ENCODE assay signal across 8 cellular contexts in genomic region chr19:44848036-44848804, GRCh38. TPM values are rescaled to one million over a fixed set of nuclear protein-coding genes. Genes with fewer than 3 reads are reported as not detected.
A peak's percentile ranks its signal among the peaks of the same experiment; 100 is the strongest.
DNase-seq lines count a peak whose midpoint lies in the region; ATAC-seq and TF ChIP-seq lines count a peak whose summit lies in the region.

No MANE protein-coding gene starts in this region.

- peaks cover 36% of the 10 kb centered on the region for H3K4me1 ChIP-seq in testis

- peaks cover 11% of the 10 kb centered on the region for H3K27me3 Mint-ChIP-seq in activated CD4-positive, alpha-beta memory T cell treated with anti-CD3 and anti-CD28 coated beads for 36 hours
- H3K27me3 Mint-ChIP-seq in activated CD4-positive, alpha-beta memory T cell treated with anti-CD3 and anti-CD28 coated beads, Interleukin-2, amount 10 ng/mL, durations not matched to agents 7 days and 5 days: peaks cover 40% of the 10 kb centered on the region
- H3K27me3 Mint-ChIP-seq in stimulated activated naive CD8-positive, alpha-beta T cell treated with anti-CD3 and anti-CD28 coated beads, Interleukin-15, amount 100 ng/mL, for 72 hours: peaks cover 66% of the 10 kb centered on the region

- no peaks in the 10 kb centered on the region for H3K36me3 ChIP-seq in testis (ENCODE audit: low read depth, missing control alignments)

- H3K27ac ChIP-seq in testis: peak overlapping the region; percentile 98 to 99

- H3K27ac Mint-ChIP-seq in activated CD4-positive, alpha-beta memory T cell treated with anti-CD3 and anti-CD28 coated beads for 36 hours: no peak overlapping the region
- H3K27ac Mint-ChIP-seq in activated CD4-positive, alpha-beta memory T cell treated with anti-CD3 and anti-CD28 coated beads, Interleukin-2, amount 10 ng/mL, durations not matched to agents 7 days and 5 days: no peak overlapping the region
- no peak overlapping the region for H3K27ac Mint-ChIP-seq in stimulated activated naive CD8-positive, alpha-beta T cell treated with anti-CD3 and anti-CD28 coated beads, Interleukin-15, amount 100 ng/mL, for 72 hours

- H3K36me3 Mint-ChIP-seq in activated CD4-positive, alpha-beta memory T cell treated with anti-CD3 and anti-CD28 coated beads for 36 hours: no peaks in the 10 kb centered on the region
- H3K36me3 Mint-ChIP-seq in activated CD4-positive, alpha-beta memory T cell treated with anti-CD3 and anti-CD28 coated beads, Interleukin-2, amount 10 ng/mL, durations not matched to agents 7 days and 5 days (ENCODE audit: low read depth): no peaks in the 10 kb centered on the region

- H3K9me3 ChIP-seq in testis: no peaks in the 10 kb centered on the region

- intact Hi-C loops in activated CD4-positive, alpha-beta memory T cell treated with anti-CD3 and anti-CD28 coated beads for 36 hours (cut with micrococcal nuclease): loop anchor here (10.0 kb wide), 1 partner anchor 193 kb away; no protein-coding TSS in a partner anchor
- intact Hi-C loops in testis (cut with DNase I; ENCODE audit: low total_unique reads): loop anchor here (10.0 kb wide), 1 partner anchor 63 kb away; no protein-coding TSS in a partner anchor

- peak overlapping the region; percentile 97 for H3K4me3 ChIP-seq in astrocyte of the cerebellum (ENCODE audit: low read depth, low read length)
- H3K4me3 ChIP-seq in testis: peak overlapping the region; percentile 94 to 95

- no peaks in the 10 kb centered on the region for H3K9me3 Mint-ChIP-seq in activated CD4-positive, alpha-beta memory T cell treated with anti-CD3 and anti-CD28 coated beads for 36 hours
- no peaks in the 10 kb centered on the region for H3K9me3 Mint-ChIP-seq in activated CD4-positive, alpha-beta memory T cell treated with anti-CD3 and anti-CD28 coated beads, Interleukin-2, amount 10 ng/mL, durations not matched to agents 7 days and 5 days
- H3K9me3 Mint-ChIP-seq in stimulated activated naive CD8-positive, alpha-beta T cell treated with anti-CD3 and anti-CD28 coated beads, Interleukin-15, amount 100 ng/mL, for 72 hours: no peaks in the 10 kb centered on the region

- CTCF ChIA-PET in activated CD4-positive, alpha-beta memory T cell treated with anti-CD3 and anti-CD28 coated beads for 36 hours (lab: Charles Lee): interaction anchor here (1.8 kb wide), 1 partner anchor 124 kb away, joined by 5 read pairs; no protein-coding TSS in a partner anchor
- CTCF ChIA-PET in activated CD4-positive, alpha-beta memory T cell treated with anti-CD3 and anti-CD28 coated beads, Interleukin-2, amount 10 ng/mL, durations not matched to agents 7 days and 5 days (lab: Charles Lee): interaction anchor here (1.0 kb wide), 1 partner anchor 77 kb away, joined by 3 read pairs; no protein-coding TSS in a partner anchor

- no peak for TF ChIP-seq POLR2A in testis (IDR thresholded peaks at IDR 0.05)

- H3K4me1 Mint-ChIP-seq in activated CD4-positive, alpha-beta memory T cell treated with anti-CD3 and anti-CD28 coated beads for 36 hours (ENCODE audit: low read depth): peaks cover 18% of the 10 kb centered on the region
- peaks cover 24% of the 10 kb centered on the region for H3K4me1 Mint-ChIP-seq in activated CD4-positive, alpha-beta memory T cell treated with anti-CD3 and anti-CD28 coated beads, Interleukin-2, amount 10 ng/mL, durations not matched to agents 7 days and 5 days
- H3K4me1 Mint-ChIP-seq in stimulated activated naive CD8-positive, alpha-beta T cell treated with anti-CD3 and anti-CD28 coated beads, Interleukin-15, amount 100 ng/mL, for 72 hours: peaks cover 31% of the 10 kb centered on the region

- in situ Hi-C loops in astrocyte of the cerebellum (cut with HindIII; ENCODE audit: low sequenced_read_pairs): loop anchor here (25.0 kb wide), 1 partner anchor 136 kb away; no protein-coding TSS in a partner anchor

- WGBS in testis, 2 donors: 1 to 2% methylated on average over 19 of the region's 19 CpGs

- no peak for TF ChIP-seq CTCF in astrocyte of the cerebellum (IDR thresholded peaks at IDR 0.05; ENCODE audit: low read depth, low read length, missing control alignments)
- no peak for TF ChIP-seq CTCF in testis (IDR thresholded peaks at IDR 0.05)

- POLR2A ChIA-PET in activated CD4-positive, alpha-beta memory T cell treated with anti-CD3 and anti-CD28 coated beads for 36 hours (lab: Charles Lee): no interaction called here
- POLR2A ChIA-PET in activated CD4-positive, alpha-beta memory T cell treated with anti-CD3 and anti-CD28 coated beads, Interleukin-2, amount 10 ng/mL, durations not matched to agents 7 days and 5 days (lab: Charles Lee): interaction anchor here (0.7 to 1.0 kb wide), 2 partner anchors 49 to 107 kb away, joined by 3 read pairs; no protein-coding TSS in a partner anchor

- DNase-seq in activated CD4-positive, alpha-beta memory T cell treated with anti-CD3 and anti-CD28 coated beads for 36 hours: peak; percentile 11
- no peak for DNase-seq in activated CD4-positive, alpha-beta memory T cell treated with anti-CD3 and anti-CD28 coated beads, Interleukin-2, amount 10 ng/mL, durations not matched to agents 7 days and 5 days
- DNase-seq in astrocyte of the cerebellum (ENCODE audit: low read depth) (no peak), kidney tubule cell (ENCODE audit: low spot score) (peak; percentile 76), testis (peak; percentile 38), NCI-H1092 (lab: John Stamatoyannopoulos, UW) (no peak)
- no peak for DNase-seq in stimulated activated naive CD8-positive, alpha-beta T cell treated with anti-CD3 and anti-CD28 coated beads, Interleukin-15, amount 100 ng/mL, for 72 hours

- no peaks in the 10 kb centered on the region for H3K27me3 ChIP-seq in testis

- H3K4me3 Mint-ChIP-seq in activated CD4-positive, alpha-beta memory T cell treated with anti-CD3 and anti-CD28 coated beads for 36 hours: no peak overlapping the region
- no peak overlapping the region for H3K4me3 Mint-ChIP-seq in activated CD4-positive, alpha-beta memory T cell treated with anti-CD3 and anti-CD28 coated beads, Interleukin-2, amount 10 ng/mL, durations not matched to agents 7 days and 5 days
- H3K4me3 Mint-ChIP-seq in stimulated activated naive CD8-positive, alpha-beta T cell treated with anti-CD3 and anti-CD28 coated beads, Interleukin-15, amount 100 ng/mL, for 72 hours: no peak overlapping the region

- no peak for ATAC-seq in GM18517 (IDR thresholded peaks at IDR 0.05; ENCODE audit: unreplicated experiment)
- ATAC-seq in stimulated activated naive CD8-positive, alpha-beta T cell treated with anti-CD3 and anti-CD28 coated beads, Interleukin-15, amount 100 ng/mL, for 72 hours: no peak

RNA-seq across cellular contexts. Expression of gene NECTIN2, which starts 2.1 kb away (rescaled TPM):
- total RNA-seq in activated CD4-positive, alpha-beta memory T cell treated with anti-CD3 and anti-CD28 coated beads for 36 hours: 1 to 10 TPM in 1 of 2 experiments, under 1 TPM in 1; 0.71 to 1.9 TPM
- total RNA-seq in activated CD4-positive, alpha-beta memory T cell treated with anti-CD3 and anti-CD28 coated beads, Interleukin-2, amount 10 ng/mL, durations not matched to agents 7 days and 5 days: under 1 TPM; 0.25 to 0.38 TPM
- total RNA-seq in testis: 100 to 1,000 TPM; 268 to 278 TPM
- polyA plus RNA-seq in testis (ENCODE audit: insufficient read depth, low read depth, low replicate concordance): 158 TPM

RNA-seq across cellular contexts. Expression of gene BCAM, which starts 39.3 kb away (rescaled TPM):
- total RNA-seq in activated CD4-positive, alpha-beta memory T cell treated with anti-CD3 and anti-CD28 coated beads for 36 hours: not detected
- not detected for total RNA-seq in activated CD4-positive, alpha-beta memory T cell treated with anti-CD3 and anti-CD28 coated beads, Interleukin-2, amount 10 ng/mL, durations not matched to agents 7 days and 5 days
- total RNA-seq in testis: 100 to 1,000 TPM in 1 of 2 donors, 10 to 100 TPM in 1; 67.8 to 128 TPM
- polyA plus RNA-seq in testis (ENCODE audit: insufficient read depth, low read depth, low replicate concordance): 113 TPM

RNA-seq across cellular contexts. Expression of gene TOMM40, which starts 42.8 kb away (rescaled TPM):
- total RNA-seq in activated CD4-positive, alpha-beta memory T cell treated with anti-CD3 and anti-CD28 coated beads for 36 hours: 10 to 100 TPM; 86.4 to 87.1 TPM
- 10 to 100 TPM; 46.6 to 47.4 TPM for total RNA-seq in activated CD4-positive, alpha-beta memory T cell treated with anti-CD3 and anti-CD28 coated beads, Interleukin-2, amount 10 ng/mL, durations not matched to agents 7 days and 5 days
- 10 to 100 TPM; 54.7 to 67.3 TPM for total RNA-seq in testis
- 43.1 TPM for polyA plus RNA-seq in testis (ENCODE audit: insufficient read depth, low read depth, low replicate concordance)

RNA-seq across cellular contexts. Expression of gene APOE, which starts 57.4 kb away (rescaled TPM):
- under 1 TPM; 0.44 to 0.48 TPM for total RNA-seq in activated CD4-positive, alpha-beta memory T cell treated with anti-CD3 and anti-CD28 coated beads for 36 hours
- not detected for total RNA-seq in activated CD4-positive, alpha-beta memory T cell treated with anti-CD3 and anti-CD28 coated beads, Interleukin-2, amount 10 ng/mL, durations not matched to agents 7 days and 5 days
- total RNA-seq in testis: 100 to 1,000 TPM; 215 to 494 TPM
- 185 TPM for polyA plus RNA-seq in testis (ENCODE audit: insufficient read depth, low read depth, low replicate concordance)

Comparison
In these comparisons a context has a peak if more than half of its experiments do, and no peak if none do; other contexts are left out.
1. DNase-seq: peak in activated CD4-positive, alpha-beta memory T cell treated with anti-CD3 and anti-CD28 coated beads for 36 hours (single experiment), kidney tubule cell (single experiment) and testis (single experiment); none in activated CD4-positive, alpha-beta memory T cell treated with anti-CD3 and anti-CD28 coated beads, Interleukin-2, amount 10 ng/mL, durations not matched to agents 7 days and 5 days (single experiment), astrocyte of the cerebellum (single experiment), NCI-H1092 (single experiment) and stimulated activated naive CD8-positive, alpha-beta T cell treated with anti-CD3 and anti-CD28 coated beads, Interleukin-15, amount 100 ng/mL, for 72 hours (0 of 2).
2. RNA of gene NECTIN2, which starts 2.1 kb away (total RNA-seq): 268 to 278 TPM in testis; 0.71 to 1.9 TPM in activated CD4-positive, alpha-beta memory T cell treated with anti-CD3 and anti-CD28 coated beads for 36 hours and 0.25 to 0.38 TPM in activated CD4-positive, alpha-beta memory T cell treated with anti-CD3 and anti-CD28 coated beads, Interleukin-2, amount 10 ng/mL, durations not matched to agents 7 days and 5 days; every median in the first group is over 10 times any median in the second.
3. RNA of gene BCAM, which starts 39.3 kb away (total RNA-seq): 67.8 to 128 TPM in testis; not detected in activated CD4-positive, alpha-beta memory T cell treated with anti-CD3 and anti-CD28 coated beads for 36 hours and not detected in activated CD4-positive, alpha-beta memory T cell treated with anti-CD3 and anti-CD28 coated beads, Interleukin-2, amount 10 ng/mL, durations not matched to agents 7 days and 5 days; every median in the first group is over 10 times any median in the second.